In genomic region chr4:83548151-83548905, GRCh38 we compare ENCODE assay signal across 1 cellular context.
TF ChIP-seq lines count a peak whose summit lies in the region.

No MANE protein-coding gene starts in this region.

TF ChIP-seq in HEK293, 187 proteins besides CTCF, POLR2A, EP300 and RAD21 (continued from another document and continues in another):
- TF ChIP-seq ZFP37 (tag by site-specific recombination; IDR thresholded peaks at IDR 0.05) (no peak), ZNF292 (tag by site-specific recombination; IDR thresholded peaks at IDR 0.05; ENCODE audit: borderline replicate concordance, low read depth) (no peak), ZNF677 (tag by site-specific recombination; IDR thresholded peaks at IDR 0.05) (no peak), GLI4 (tag by site-specific recombination; IDR thresholded peaks at IDR 0.05) (0 out of 2 replicates have a peak, but pooled peaks have one; percentile 54), ZNF335 (tag by site-specific recombination; conservative IDR thresholded peaks at IDR 0.05) (peak; percentile 47), GLI2 (tag by site-specific recombination; IDR thresholded peaks at IDR 0.05; ENCODE audit: borderline replicate concordance, low read depth) (no peak), SP7 (tag by site-specific recombination; IDR thresholded peaks at IDR 0.05) (peak; percentile 94), ATF2 (tag by site-specific recombination; IDR thresholded peaks at IDR 0.05; ENCODE audit: low read depth) (peak; percentile 56), ZNF692 (tag by site-specific recombination; IDR thresholded peaks at IDR 0.05) (peak; percentile 31; the same call in 1 of the 2 replicates), ZNF645 (tag by site-specific recombination; IDR thresholded peaks at IDR 0.05) (no peak), ZBTB1 (tag by site-specific recombination; IDR thresholded peaks at IDR 0.05) (no peak), HOXD13 (CRISPR knock-in tag; IDR thresholded peaks at IDR 0.05; ENCODE audit: borderline replicate concordance) (no peak), KLF8 (tag by site-specific recombination; IDR thresholded peaks at IDR 0.05) (peak; percentile 52; the same call in 1 of the 2 replicates), GLIS2 (tag by site-specific recombination; IDR thresholded peaks at IDR 0.05) (peak; percentile 75), ZNF639 (tag by site-specific recombination; IDR thresholded peaks at IDR 0.05) (peak; percentile 76), GLIS1 (tag by site-specific recombination; IDR thresholded peaks at IDR 0.05) (peak; percentile 88), FEZF1 (tag by site-specific recombination; IDR thresholded peaks at IDR 0.05) (peak; percentile 50), ZNF24 (tag by site-specific recombination; IDR thresholded peaks at IDR 0.05) (peak; percentile 80; the same call in 1 of the 2 replicates), ZBTB48 (tag by site-specific recombination; IDR thresholded peaks at IDR 0.05) (no peak; the same call in 1 of the 2 replicates), SP3 (tag by site-specific recombination; IDR thresholded peaks at IDR 0.05) (0 out of 2 replicates have a peak, but pooled peaks have one; percentile 12), ZNF707 (tag by site-specific recombination; IDR thresholded peaks at IDR 0.05) (no peak), ZNF629 (tag by site-specific recombination; IDR thresholded peaks at IDR 0.05) (peak; percentile 81), HIC1 (tag by site-specific recombination; IDR thresholded peaks at IDR 0.05) (peak; percentile 25; the same call in 1 of the 2 replicates), ZNF596 (tag by site-specific recombination; IDR thresholded peaks at IDR 0.05) (no peak), YY2 (tag by site-specific recombination; IDR thresholded peaks at IDR 0.05) (no peak), ZNF423 (tag by site-specific recombination; IDR thresholded peaks at IDR 0.05) (no peak), ZNF660 (tag by site-specific recombination; IDR thresholded peaks at IDR 0.05) (peak; percentile 96), ZNF280C (tag by site-specific recombination; IDR thresholded peaks at IDR 0.05) (no peak), ZNF600 (tag by site-specific recombination; IDR thresholded peaks at IDR 0.05) (peak; percentile 33; the same call in 1 of the 2 replicates), ZNF513 (tag by site-specific recombination; IDR thresholded peaks at IDR 0.05) (no peak), ZNF157 (tag by site-specific recombination; IDR thresholded peaks at IDR 0.05) (no peak), AEBP2 (tag by site-specific recombination; IDR thresholded peaks at IDR 0.05; ENCODE audit: borderline replicate concordance) (no peak), BCL11A (tag by site-specific recombination; IDR thresholded peaks at IDR 0.05; ENCODE audit: low read depth) (peak; percentile 57; the same call in 1 of the 2 replicates), ZNF558 (tag by site-specific recombination; IDR thresholded peaks at IDR 0.05) (peak; percentile 74), ZSCAN4 (tag by site-specific recombination; IDR thresholded peaks at IDR 0.05) (0 out of 2 replicates have a peak, but pooled peaks have one; percentile 23), ZNF19 (tag by site-specific recombination; IDR thresholded peaks at IDR 0.05; ENCODE audit: low read depth) (no peak), ZNF175 (tag by site-specific recombination; IDR thresholded peaks at IDR 0.05) (no peak), ZNF501 (tag by site-specific recombination; IDR thresholded peaks at IDR 0.05) (peak; percentile 56; the same call in 1 of the 2 replicates), ZNF362 (tag by site-specific recombination; IDR thresholded peaks at IDR 0.05) (no peak), ZNF621 (tag by site-specific recombination; IDR thresholded peaks at IDR 0.05) (no peak), ZNF488 (tag by site-specific recombination; IDR thresholded peaks at IDR 0.05) (no peak), ZEB2 (tag by site-specific recombination; IDR thresholded peaks at IDR 0.05) (peak; percentile 96), PATZ1 (tag by site-specific recombination; IDR thresholded peaks at IDR 0.05) (0 out of 2 replicates have a peak, but pooled peaks have one; percentile 46), ZNF350 (tag by site-specific recombination; IDR thresholded peaks at IDR 0.05) (no peak)
